Comparison of ENCODE assay signal across 1 cellular context in the genomic region with DNA sequence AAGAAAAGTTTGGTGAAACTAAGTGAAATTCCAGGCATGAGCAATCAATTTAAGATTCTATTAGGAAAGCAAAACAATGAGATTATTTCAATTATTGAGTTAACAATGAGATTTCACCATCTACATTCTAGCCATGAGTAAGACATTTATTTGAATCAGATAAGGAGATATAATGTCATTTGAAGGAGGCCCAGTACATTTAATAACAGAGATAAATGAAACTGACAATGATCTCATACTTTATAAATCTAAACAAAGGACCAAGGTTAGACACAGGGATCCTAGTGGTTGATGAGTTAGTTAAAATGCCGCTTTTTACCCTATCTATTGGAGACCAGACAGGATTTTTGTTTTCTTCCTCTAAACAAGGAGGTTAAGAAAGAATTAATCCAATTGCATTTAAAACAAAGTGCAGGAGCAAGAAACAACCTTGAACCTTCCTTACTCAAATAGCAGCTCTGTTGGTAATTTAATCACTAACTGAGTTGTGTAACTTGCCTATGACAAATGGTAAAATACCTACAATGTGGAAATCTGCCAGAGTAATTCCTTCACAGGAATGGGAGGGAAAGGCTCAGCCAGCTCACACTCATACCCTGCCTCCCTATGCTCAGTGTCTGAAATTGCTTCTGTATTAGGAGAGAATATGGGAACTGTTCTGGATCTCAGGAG.
TF ChIP-seq lines count a peak whose summit lies in the region.

No MANE protein-coding gene starts in this region.

TF ChIP-seq in HepG2, 621 proteins besides CTCF, POLR2A, EP300 and RAD21 (continued from another document and continues in another):
- TF ChIP-seq, protein P1, sequence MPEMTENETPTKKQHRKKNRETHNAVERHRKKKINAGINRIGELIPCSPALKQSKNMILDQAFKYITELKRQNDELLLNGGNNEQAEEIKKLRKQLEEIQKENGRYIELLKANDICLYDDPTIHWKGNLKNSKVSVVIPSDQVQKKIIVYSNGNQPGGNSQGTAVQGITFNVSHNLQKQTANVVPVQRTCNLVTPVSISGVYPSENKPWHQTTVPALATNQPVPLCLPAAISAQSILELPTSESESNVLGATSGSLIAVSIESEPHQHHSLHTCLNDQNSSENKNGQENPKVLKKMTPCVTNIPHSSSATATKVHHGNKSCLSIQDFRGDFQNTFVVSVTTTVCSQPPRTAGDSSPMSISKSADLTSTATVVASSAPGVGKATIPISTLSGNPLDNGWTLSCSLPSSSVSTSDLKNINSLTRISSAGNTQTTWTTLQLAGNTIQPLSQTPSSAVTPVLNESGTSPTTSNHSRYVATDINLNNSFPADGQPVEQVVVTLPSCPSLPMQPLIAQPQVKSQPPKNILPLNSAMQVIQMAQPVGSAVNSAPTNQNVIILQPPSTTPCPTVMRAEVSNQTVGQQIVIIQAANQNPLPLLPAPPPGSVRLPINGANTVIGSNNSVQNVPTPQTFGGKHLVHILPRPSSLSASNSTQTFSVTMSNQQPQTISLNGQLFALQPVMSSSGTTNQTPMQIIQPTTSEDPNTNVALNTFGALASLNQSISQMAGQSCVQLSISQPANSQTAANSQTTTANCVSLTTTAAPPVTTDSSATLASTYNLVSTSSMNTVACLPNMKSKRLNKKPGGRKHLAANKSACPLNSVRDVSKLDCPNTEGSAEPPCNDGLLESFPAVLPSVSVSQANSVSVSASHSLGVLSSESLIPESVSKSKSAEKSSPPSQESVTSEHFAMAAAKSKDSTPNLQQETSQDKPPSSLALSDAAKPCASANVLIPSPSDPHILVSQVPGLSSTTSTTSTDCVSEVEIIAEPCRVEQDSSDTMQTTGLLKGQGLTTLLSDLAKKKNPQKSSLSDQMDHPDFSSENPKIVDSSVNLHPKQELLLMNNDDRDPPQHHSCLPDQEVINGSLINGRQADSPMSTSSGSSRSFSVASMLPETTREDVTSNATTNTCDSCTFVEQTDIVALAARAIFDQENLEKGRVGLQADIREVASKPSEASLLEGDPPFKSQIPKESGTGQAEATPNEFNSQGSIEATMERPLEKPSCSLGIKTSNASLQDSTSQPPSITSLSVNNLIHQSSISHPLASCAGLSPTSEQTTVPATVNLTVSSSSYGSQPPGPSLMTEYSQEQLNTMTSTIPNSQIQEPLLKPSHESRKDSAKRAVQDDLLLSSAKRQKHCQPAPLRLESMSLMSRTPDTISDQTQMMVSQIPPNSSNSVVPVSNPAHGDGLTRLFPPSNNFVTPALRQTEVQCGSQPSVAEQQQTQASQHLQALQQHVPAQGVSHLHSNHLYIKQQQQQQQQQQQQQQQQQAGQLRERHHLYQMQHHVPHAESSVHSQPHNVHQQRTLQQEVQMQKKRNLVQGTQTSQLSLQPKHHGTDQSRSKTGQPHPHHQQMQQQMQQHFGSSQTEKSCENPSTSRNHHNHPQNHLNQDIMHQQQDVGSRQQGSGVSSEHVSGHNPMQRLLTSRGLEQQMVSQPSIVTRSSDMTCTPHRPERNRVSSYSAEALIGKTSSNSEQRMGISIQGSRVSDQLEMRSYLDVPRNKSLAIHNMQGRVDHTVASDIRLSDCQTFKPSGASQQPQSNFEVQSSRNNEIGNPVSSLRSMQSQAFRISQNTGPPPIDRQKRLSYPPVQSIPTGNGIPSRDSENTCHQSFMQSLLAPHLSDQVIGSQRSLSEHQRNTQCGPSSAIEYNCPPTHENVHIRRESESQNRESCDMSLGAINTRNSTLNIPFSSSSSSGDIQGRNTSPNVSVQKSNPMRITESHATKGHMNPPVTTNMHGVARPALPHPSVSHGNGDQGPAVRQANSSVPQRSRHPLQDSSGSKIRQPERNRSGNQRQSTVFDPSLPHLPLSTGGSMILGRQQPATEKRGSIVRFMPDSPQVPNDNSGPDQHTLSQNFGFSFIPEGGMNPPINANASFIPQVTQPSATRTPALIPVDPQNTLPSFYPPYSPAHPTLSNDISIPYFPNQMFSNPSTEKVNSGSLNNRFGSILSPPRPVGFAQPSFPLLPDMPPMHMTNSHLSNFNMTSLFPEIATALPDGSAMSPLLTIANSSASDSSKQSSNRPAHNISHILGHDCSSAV (CRISPR knock-in tag; IDR thresholded peaks at IDR 0.05; ENCODE audit: borderline replicate concordance), result no peak
- peak; percentile 62 for TF ChIP-seq ZMYM4 (CRISPR knock-in tag; IDR thresholded peaks at IDR 0.05)
- TF ChIP-seq, protein P2, sequence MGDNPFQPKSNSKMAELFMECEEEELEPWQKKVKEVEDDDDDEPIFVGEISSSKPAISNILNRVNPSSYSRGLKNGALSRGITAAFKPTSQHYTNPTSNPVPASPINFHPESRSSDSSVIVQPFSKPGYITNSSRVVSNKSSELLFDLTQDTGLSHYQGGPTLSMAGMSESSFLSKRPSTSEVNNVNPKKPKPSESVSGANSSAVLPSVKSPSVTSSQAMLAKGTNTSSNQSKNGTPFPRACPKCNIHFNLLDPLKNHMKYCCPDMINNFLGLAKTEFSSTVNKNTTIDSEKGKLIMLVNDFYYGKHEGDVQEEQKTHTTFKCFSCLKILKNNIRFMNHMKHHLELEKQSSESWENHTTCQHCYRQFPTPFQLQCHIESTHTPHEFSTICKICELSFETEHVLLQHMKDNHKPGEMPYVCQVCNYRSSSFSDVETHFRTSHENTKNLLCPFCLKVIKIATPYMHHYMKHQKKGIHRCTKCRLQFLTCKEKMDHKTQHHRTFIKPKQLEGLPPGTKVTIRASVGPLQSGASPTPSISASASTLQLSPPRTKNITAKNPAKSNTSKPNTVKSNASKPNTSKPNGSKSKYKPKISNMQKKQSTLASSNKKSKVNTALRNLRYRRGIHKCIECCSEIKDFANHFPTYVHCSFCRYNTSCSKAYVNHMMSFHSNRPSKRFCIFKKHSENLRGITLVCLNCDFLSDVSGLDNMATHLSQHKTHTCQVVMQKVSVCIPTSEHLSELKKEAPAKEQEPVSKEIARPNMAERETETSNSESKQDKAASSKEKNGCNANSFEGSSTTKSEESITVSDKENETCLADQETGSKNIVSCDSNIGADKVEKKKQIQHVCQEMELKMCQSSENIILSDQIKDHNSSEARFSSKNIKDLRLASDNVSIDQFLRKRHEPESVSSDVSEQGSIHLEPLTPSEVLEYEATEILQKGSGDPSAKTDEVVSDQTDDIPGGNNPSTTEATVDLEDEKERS (CRISPR knock-in tag; IDR thresholded peaks at IDR 0.05), result peak; percentile 41; the same call in 1 of the 2 replicates
- no peak for TF ChIP-seq SAFB2 (CRISPR knock-in tag; IDR thresholded peaks at IDR 0.05; ENCODE audit: borderline replicate concordance, low read depth)
- peak; percentile 92 for TF ChIP-seq HNF4A (CRISPR knock-in tag; IDR thresholded peaks at IDR 0.05)
- TF ChIP-seq ZNF24 (IDR thresholded peaks at IDR 0.05), result peak; percentile 54; the same call in 1 of the 2 replicates
- TF ChIP-seq, protein P3, sequence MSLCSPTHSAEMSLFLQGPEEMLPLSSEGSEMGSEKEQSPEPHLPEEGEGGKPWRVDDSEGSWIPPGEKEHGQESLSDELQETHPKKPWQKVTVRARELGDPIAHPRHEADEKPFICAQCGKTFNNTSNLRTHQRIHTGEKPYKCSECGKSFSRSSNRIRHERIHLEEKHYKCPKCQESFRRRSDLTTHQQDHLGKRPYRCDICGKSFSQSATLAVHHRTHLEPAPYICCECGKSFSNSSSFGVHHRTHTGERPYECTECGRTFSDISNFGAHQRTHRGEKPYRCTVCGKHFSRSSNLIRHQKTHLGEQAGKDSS (CRISPR knock-in tag; IDR thresholded peaks at IDR 0.05; ENCODE audit: borderline replicate concordance, low read depth), result no peak
- peak; percentile 19 for TF ChIP-seq ZNF205 (CRISPR knock-in tag; IDR thresholded peaks at IDR 0.05)
- TF ChIP-seq SP2 (CRISPR knock-in tag; IDR thresholded peaks at IDR 0.05), result no peak
- no peak for TF ChIP-seq ZNF431 (CRISPR knock-in tag; IDR thresholded peaks at IDR 0.05; ENCODE audit: borderline replicate concordance, low read depth)
- TF ChIP-seq, protein P4, sequence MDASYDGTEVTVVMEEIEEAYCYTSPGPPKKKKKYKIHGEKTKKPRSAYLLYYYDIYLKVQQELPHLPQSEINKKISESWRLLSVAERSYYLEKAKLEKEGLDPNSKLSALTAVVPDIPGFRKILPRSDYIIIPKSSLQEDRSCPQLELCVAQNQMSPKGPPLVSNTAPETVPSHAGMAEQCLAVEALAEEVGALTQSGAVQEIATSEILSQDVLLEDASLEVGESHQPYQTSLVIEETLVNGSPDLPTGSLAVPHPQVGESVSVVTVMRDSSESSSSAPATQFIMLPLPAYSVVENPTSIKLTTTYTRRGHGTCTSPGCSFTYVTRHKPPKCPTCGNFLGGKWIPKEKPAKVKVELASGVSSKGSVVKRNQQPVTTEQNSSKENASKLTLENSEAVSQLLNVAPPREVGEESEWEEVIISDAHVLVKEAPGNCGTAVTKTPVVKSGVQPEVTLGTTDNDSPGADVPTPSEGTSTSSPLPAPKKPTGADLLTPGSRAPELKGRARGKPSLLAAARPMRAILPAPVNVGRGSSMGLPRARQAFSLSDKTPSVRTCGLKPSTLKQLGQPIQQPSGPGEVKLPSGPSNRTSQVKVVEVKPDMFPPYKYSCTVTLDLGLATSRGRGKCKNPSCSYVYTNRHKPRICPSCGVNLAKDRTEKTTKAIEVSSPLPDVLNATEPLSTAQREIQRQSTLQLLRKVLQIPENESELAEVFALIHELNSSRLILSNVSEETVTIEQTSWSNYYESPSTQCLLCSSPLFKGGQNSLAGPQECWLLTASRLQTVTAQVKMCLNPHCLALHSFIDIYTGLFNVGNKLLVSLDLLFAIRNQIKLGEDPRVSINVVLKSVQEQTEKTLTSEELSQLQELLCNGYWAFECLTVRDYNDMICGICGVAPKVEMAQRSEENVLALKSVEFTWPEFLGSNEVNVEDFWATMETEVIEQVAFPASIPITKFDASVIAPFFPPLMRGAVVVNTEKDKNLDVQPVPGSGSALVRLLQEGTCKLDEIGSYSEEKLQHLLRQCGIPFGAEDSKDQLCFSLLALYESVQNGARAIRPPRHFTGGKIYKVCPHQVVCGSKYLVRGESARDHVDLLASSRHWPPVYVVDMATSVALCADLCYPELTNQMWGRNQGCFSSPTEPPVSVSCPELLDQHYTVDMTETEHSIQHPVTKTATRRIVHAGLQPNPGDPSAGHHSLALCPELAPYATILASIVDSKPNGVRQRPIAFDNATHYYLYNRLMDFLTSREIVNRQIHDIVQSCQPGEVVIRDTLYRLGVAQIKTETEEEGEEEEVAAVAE (CRISPR knock-in tag; IDR thresholded peaks at IDR 0.05; ENCODE audit: borderline replicate concordance), result peak; percentile 60
- TF ChIP-seq YY1 (IDR thresholded peaks at IDR 0.05; ENCODE audit: insufficient read depth, insufficient replicate concordance, low read depth, low read length), result no peak
- 0 out of 2 replicates have a peak, but pooled peaks have one; percentile 60 for TF ChIP-seq ZBTB7B (CRISPR knock-in tag; IDR thresholded peaks at IDR 0.05)
- TF ChIP-seq, protein P5, sequence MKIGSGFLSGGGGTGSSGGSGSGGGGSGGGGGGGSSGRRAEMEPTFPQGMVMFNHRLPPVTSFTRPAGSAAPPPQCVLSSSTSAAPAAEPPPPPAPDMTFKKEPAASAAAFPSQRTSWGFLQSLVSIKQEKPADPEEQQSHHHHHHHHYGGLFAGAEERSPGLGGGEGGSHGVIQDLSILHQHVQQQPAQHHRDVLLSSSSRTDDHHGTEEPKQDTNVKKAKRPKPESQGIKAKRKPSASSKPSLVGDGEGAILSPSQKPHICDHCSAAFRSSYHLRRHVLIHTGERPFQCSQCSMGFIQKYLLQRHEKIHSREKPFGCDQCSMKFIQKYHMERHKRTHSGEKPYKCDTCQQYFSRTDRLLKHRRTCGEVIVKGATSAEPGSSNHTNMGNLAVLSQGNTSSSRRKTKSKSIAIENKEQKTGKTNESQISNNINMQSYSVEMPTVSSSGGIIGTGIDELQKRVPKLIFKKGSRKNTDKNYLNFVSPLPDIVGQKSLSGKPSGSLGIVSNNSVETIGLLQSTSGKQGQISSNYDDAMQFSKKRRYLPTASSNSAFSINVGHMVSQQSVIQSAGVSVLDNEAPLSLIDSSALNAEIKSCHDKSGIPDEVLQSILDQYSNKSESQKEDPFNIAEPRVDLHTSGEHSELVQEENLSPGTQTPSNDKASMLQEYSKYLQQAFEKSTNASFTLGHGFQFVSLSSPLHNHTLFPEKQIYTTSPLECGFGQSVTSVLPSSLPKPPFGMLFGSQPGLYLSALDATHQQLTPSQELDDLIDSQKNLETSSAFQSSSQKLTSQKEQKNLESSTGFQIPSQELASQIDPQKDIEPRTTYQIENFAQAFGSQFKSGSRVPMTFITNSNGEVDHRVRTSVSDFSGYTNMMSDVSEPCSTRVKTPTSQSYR (CRISPR knock-in tag; IDR thresholded peaks at IDR 0.05; ENCODE audit: borderline replicate concordance), result peak; percentile 29; the same call in 1 of the 2 replicates
- 0 out of 2 replicates have a peak, but pooled peaks have one; percentile 81 for TF ChIP-seq MBD4 (IDR thresholded peaks at IDR 0.05; ENCODE audit: borderline replicate concordance, low read length)
- TF ChIP-seq ZNF354B (CRISPR knock-in tag; IDR thresholded peaks at IDR 0.05), result no peak
- peak; percentile 84 for TF ChIP-seq MIER2 (CRISPR knock-in tag; IDR thresholded peaks at IDR 0.05)
- peak; percentile 38; the same call in 1 of the 2 replicates for TF ChIP-seq TBX3 (IDR thresholded peaks at IDR 0.05; ENCODE audit: borderline replicate concordance)
- peak; percentile 46 for TF ChIP-seq ATF7 (IDR thresholded peaks at IDR 0.05)
- no peak for TF ChIP-seq ATF7 (CRISPR knock-in tag; IDR thresholded peaks at IDR 0.05)
- no peak for TF ChIP-seq PTBP1 (IDR thresholded peaks at IDR 0.05; ENCODE audit: low read depth, low read length, poor library complexity, severe bottlenecking)
- TF ChIP-seq ZNF430 (CRISPR knock-in tag; IDR thresholded peaks at IDR 0.05), result peak; percentile 50; the same call in 1 of the 2 replicates
- TF ChIP-seq POLR2AphosphoS2 (IDR thresholded peaks at IDR 0.05; ENCODE audit: low read depth, low read length), result no peak
- TF ChIP-seq, protein P6, sequence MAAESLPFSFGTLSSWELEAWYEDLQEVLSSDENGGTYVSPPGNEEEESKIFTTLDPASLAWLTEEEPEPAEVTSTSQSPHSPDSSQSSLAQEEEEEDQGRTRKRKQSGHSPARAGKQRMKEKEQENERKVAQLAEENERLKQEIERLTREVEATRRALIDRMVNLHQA (CRISPR knock-in tag; IDR thresholded peaks at IDR 0.05), result no peak
- TF ChIP-seq, protein P7, sequence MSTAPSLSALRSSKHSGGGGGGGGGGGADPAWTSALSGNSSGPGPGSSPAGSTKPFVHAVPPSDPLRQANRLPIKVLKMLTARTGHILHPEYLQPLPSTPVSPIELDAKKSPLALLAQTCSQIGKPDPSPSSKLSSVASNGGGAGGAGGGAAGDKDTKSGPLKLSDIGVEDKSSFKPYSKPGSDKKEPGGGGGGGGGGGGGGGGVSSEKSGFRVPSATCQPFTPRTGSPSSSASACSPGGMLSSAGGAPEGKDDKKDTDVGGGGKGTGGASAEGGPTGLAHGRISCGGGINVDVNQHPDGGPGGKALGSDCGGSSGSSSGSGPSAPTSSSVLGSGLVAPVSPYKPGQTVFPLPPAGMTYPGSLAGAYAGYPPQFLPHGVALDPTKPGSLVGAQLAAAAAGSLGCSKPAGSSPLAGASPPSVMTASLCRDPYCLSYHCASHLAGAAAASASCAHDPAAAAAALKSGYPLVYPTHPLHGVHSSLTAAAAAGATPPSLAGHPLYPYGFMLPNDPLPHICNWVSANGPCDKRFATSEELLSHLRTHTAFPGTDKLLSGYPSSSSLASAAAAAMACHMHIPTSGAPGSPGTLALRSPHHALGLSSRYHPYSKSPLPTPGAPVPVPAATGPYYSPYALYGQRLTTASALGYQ (CRISPR knock-in tag; IDR thresholded peaks at IDR 0.05), result peak; percentile 94
- TF ChIP-seq SALL1 (CRISPR knock-in tag; IDR thresholded peaks at IDR 0.05), result peak; percentile 84
- TF ChIP-seq, protein P8, sequence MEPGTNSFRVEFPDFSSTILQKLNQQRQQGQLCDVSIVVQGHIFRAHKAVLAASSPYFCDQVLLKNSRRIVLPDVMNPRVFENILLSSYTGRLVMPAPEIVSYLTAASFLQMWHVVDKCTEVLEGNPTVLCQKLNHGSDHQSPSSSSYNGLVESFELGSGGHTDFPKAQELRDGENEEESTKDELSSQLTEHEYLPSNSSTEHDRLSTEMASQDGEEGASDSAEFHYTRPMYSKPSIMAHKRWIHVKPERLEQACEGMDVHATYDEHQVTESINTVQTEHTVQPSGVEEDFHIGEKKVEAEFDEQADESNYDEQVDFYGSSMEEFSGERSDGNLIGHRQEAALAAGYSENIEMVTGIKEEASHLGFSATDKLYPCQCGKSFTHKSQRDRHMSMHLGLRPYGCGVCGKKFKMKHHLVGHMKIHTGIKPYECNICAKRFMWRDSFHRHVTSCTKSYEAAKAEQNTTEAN (CRISPR knock-in tag; conservative IDR thresholded peaks at IDR 0.05), result peak; percentile 99
- TF ChIP-seq RXRA (CRISPR knock-in tag; IDR thresholded peaks at IDR 0.05), result peak; percentile 21; the same call in 1 of the 2 replicates
